In genomic region chr19:30103981-30104380, GRCh38 we compare ENCODE assay signal across 20 cellular contexts.
DNase-seq lines count a peak whose midpoint lies in the region; ATAC-seq, FAIRE-seq and TF ChIP-seq lines count a peak whose summit lies in the region.
"Had no signal": no experiment of that assay in that cellular context is flagged by ENCODE, and none has a peak within 500 bp of the region (broad histone marks: within the 10 kb centered on the region; RNA-seq: fewer than 3 reads in every experiment).

No MANE protein-coding gene starts in this region.

- H4K8ac ChIP-seq in neuronal stem cell (ENCODE audit: low read depth, low read length), result no peak overlapping the region

- POLR2A ChIA-PET in RWPE1 (lab: Yijun Ruan, JAX; ENCODE audit: low non-redundant PET), result no interaction called here

- no peaks in the 10 kb centered on the region for H3K4me1 ChIP-seq in neuronal stem cell (ENCODE audit: control insufficient read depth in 2 of 2, insufficient read depth in 1 of 2, low read depth in 1 of 2, low read length in 2 of 2)
- H3K4me1 ChIP-seq: A549; BLaER1 treated with 17β-estradiol and CSF1 and Interleukin-3, amounts not matched to agents 10 nM and 100 nM; Caco-2 had no signal

- intact Hi-C loops in posterior vena cava (cut with DNase I), result no loop called here

- H2AFZ ChIP-seq in neuronal stem cell (ENCODE audit: low read length), result no peak overlapping the region

- H2AK5ac ChIP-seq in neuronal stem cell (ENCODE audit: low read depth, low read length), result peak overlapping the region; percentile 5

- no peak for DNase-seq in neuronal stem cell (ENCODE audit: low spot score)
- peak; percentile 55 for DNase-seq in posterior vena cava (ENCODE audit: low spot score)
- DNase-seq in urothelium cell line (ENCODE audit: low spot score), result no peak
- no peak for DNase-seq in stimulated activated naive CD8-positive, alpha-beta T cell treated with anti-CD3 and anti-CD28 coated beads, Interleukin-15, Interleukin-2, amounts not matched to agents 100 U/mL and 50 U/mL, for 24 hours
- DNase-seq in RWPE1 (ENCODE audit: low spot score), result no peak
- DNase-seq: AML-193; Caco-2; Calu3; CD4-positive, alpha-beta T cell; CD8-positive, alpha-beta T cell; DMS79 treated with DMSO at 0.1 percent for 48 hours; GF-D8 had no signal

- no peak overlapping the region for H4K91ac ChIP-seq in neuronal stem cell (ENCODE audit: low read depth, low read length, poor library complexity)

- peak overlapping the region; percentile 55 for H3K18ac ChIP-seq in neuronal stem cell (ENCODE audit: low read length)

- H3K4ac ChIP-seq in neuronal stem cell (ENCODE audit: low read length), result no peak overlapping the region

- H2BK12ac ChIP-seq in neuronal stem cell (ENCODE audit: low read length), result no peak overlapping the region

- H3K27me3 ChIP-seq in neuronal stem cell (ENCODE audit: control insufficient read depth in 3 of 3, insufficient read depth in 3 of 3, low read depth in 1 of 3, low read length in 3 of 3), result peaks cover 0 to 5% (median 0%) of the 10 kb centered on the region in 3 experiments
- H3K27me3 ChIP-seq: BLaER1 treated with 17β-estradiol and CSF1 and Interleukin-3, amounts not matched to agents 10 nM and 100 nM had no signal

- peak; percentile 48 for FAIRE-seq in urothelium cell line (lab: Jason Lieb, UNC)
- FAIRE-seq: A549, D721Med, G401.6, GM12891 had no signal

- TF ChIP-seq CTCF in RWPE1 (conservative IDR thresholded peaks at IDR 0.05; ENCODE audit: low read depth), result no peak

- peaks cover 0 to 4% of the 10 kb centered on the region in 2 donors for H3K9me3 ChIP-seq in neuronal stem cell (replicated peaks in 1 of 2; ENCODE audit: control insufficient read depth in 2 of 2, insufficient read depth in 1 of 2, low read depth in 1 of 2, low read length in 2 of 2)
- H3K9me3 ChIP-seq: A549; BLaER1 treated with 17β-estradiol and CSF1 and Interleukin-3, amounts not matched to agents 10 nM and 100 nM; Caco-2 had no signal

- no peak overlapping the region for H3K4me2 ChIP-seq in neuronal stem cell (ENCODE audit: insufficient read depth, low read length, poor library complexity, severe bottlenecking)
- H3K4me2 ChIP-seq: A549; BLaER1 treated with 17β-estradiol and CSF1 and Interleukin-3, amounts not matched to agents 10 nM and 100 nM had no signal

- H2BK5ac ChIP-seq in neuronal stem cell (ENCODE audit: low read length), result no peak overlapping the region

- no peaks in the 10 kb centered on the region for H3K36me3 ChIP-seq in neuronal stem cell (replicated peaks in 1 of 2; ENCODE audit: control insufficient read depth in 2 of 2, insufficient read depth in 2 of 2, low read length in 2 of 2)
- H3K36me3 ChIP-seq: BLaER1 treated with 17β-estradiol and CSF1 and Interleukin-3, amounts not matched to agents 10 nM and 100 nM had no signal

- CTCF ChIA-PET in RWPE1 (lab: Yijun Ruan, JAX), result no interaction called here

- no CpG with 5 or more reads among the region's 7 CpGs for WGBS in neuronal stem cell (ENCODE audit: extremely low coverage in 2 of 2, insufficient read length in 2 of 2, insufficient replicate concordance in 1 of 2), 2 donors

- H3K9ac ChIP-seq in neuronal stem cell (ENCODE audit: low read depth, low read length, poor library complexity), result no peak overlapping the region
- H3K9ac ChIP-seq: BLaER1 treated with 17β-estradiol and CSF1 and Interleukin-3, amounts not matched to agents 10 nM and 100 nM had no signal

- no peaks in the 10 kb centered on the region for H3K79me1 ChIP-seq in neuronal stem cell (ENCODE audit: low read depth, low read length)

- H3K23ac ChIP-seq in neuronal stem cell (ENCODE audit: low read depth, low read length, poor library complexity), result no peak overlapping the region

- H3K27ac ChIP-seq in neuronal stem cell (replicated peaks; ENCODE audit: low read length) (no peak overlapping the region), RWPE1 (no peak overlapping the region)
- H3K27ac ChIP-seq: 22Rv1; A549; BLaER1 treated with 17β-estradiol and CSF1 and Interleukin-3, amounts not matched to agents 10 nM and 100 nM; C4-2B had no signal

- H2BK15ac ChIP-seq in neuronal stem cell (ENCODE audit: low read length), result no peak overlapping the region

- H3K14ac ChIP-seq in neuronal stem cell (ENCODE audit: low read length), result no peak overlapping the region

- no peak for ATAC-seq in stimulated activated naive CD8-positive, alpha-beta T cell treated with anti-CD3 and anti-CD28 coated beads, Interleukin-15, Interleukin-2, amounts not matched to agents 100 U/mL and 50 U/mL, for 24 hours
- ATAC-seq in HG03342 (IDR thresholded peaks at IDR 0.05; ENCODE audit: unreplicated experiment), result no peak
- ATAC-seq: CD8-positive, alpha-beta T cell had no signal

- H3K4me3 ChIP-seq in neuronal stem cell (ENCODE audit: low read length in 2 of 2), result no peak overlapping the region
- H3K4me3 ChIP-seq: A549; BLaER1 treated with 17β-estradiol and CSF1 and Interleukin-3, amounts not matched to agents 10 nM and 100 nM had no signal

- H2BK120ac ChIP-seq in neuronal stem cell (ENCODE audit: low read depth, low read length), result no peak overlapping the region
